21 cellular contexts compared by ENCODE assay signal in the genomic region with DNA sequence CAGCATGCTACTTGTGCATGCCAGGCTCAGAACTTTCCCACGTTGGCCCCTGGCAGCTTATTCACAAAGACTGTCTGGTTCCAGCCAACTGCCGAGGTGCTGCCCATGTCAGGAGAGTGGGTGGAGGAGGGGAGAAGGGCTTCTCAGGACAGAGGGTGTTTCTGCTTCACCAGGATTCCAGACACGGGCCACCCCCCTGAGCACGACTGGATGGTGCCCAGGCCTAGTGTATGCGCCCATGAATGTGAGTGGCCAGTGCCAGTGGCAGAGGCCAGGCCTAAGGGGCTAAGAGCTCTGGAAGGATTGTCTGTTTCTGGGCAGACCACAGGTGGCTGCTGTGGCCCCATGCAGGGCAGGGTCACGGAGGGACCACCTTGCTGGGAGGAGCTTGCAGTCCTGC.
A peak's percentile ranks its signal among the peaks of the same experiment; 100 is the strongest.
DNase-seq lines count a peak whose midpoint lies in the region; ATAC-seq, FAIRE-seq and TF ChIP-seq lines count a peak whose summit lies in the region.
"Had no signal": no experiment of that assay in that cellular context is flagged by ENCODE, and none has a peak within 500 bp of the region (broad histone marks: within the 10 kb centered on the region; RNA-seq: fewer than 3 reads in every experiment).

No MANE protein-coding gene starts in this region.

- TF ChIP-seq RAD21 in HepG2 (CRISPR knock-in tag; IDR thresholded peaks at IDR 0.05) = no peak

- DNase-seq in Ammon's horn (ENCODE audit: low spot score) (peak; percentile 63), left ventricle myocardium superior (peak; percentile 63), putamen (ENCODE audit: low spot score) (peak; percentile 25), SJCRH30 (no peak), GDM1 (lab: John Stamatoyannopoulos, UW) (no peak), HepG2 (ENCODE audit: low spot score) (no peak)
- peak; percentile 36 for DNase-seq in activated CD8-positive, alpha-beta memory T cell treated with anti-CD3 and anti-CD28 coated beads, Interleukin-2, amount 50 U/mL, for 48 hours
- DNase-seq: AML-193; Calu3; CD4-positive, alpha-beta T cell; KBM-7; NCI-H1436 treated with DMSO at 0.1 percent for 48 hours; NCI-H226; NCI-H526 treated with DMSO at 0.1 percent for 48 hours; NK-92 treated with Interleukin-12 subunit alpha and Interleukin-12 subunit beta, amount 100 ng/mL, for 24 hours had no signal

- H3K27me3 ChIP-seq in SJCRH30 (peaks cover 9% of the 10 kb centered on the region; the same call in 1 of the 2 replicates), HepG2 (ENCODE audit: control insufficient read depth in 1 of 2, insufficient read depth in 2 of 2, low read length in 2 of 2) (peaks cover 4 to 30% of the 10 kb centered on the region in 2 experiments)

- FAIRE-seq in HepG2 (lab: Jason Lieb, UNC) = no peak
- FAIRE-seq: GM12878, GM18507, HTR-8/SVneo had no signal

- ATAC-seq in left ventricle myocardium superior (peak; percentile 86), HepG2 (no peak), HG03139 (IDR thresholded peaks at IDR 0.05; ENCODE audit: unreplicated experiment) (no peak)
- ATAC-seq: GM12878, HCT116 had no signal

- no peak overlapping the region for H3K9ac ChIP-seq in HepG2 (ENCODE audit: insufficient read depth, low read depth, low read length)

- H3K79me2 ChIP-seq in HepG2 (ENCODE audit: insufficient read depth, low read length) = no peaks in the 10 kb centered on the region

- TF ChIP-seq POLR2A in HepG2 (IDR thresholded peaks at IDR 0.05; ENCODE audit: insufficient read depth in 1 of 2, low read depth in 2 of 2, low read length in 2 of 2) = no peak

- H3K4me1 ChIP-seq in SJCRH30 (no peaks in the 10 kb centered on the region), HepG2 (ENCODE audit: insufficient read depth, low read length) (no peaks in the 10 kb centered on the region)

- H3K9me3 ChIP-seq in SJCRH30 (replicated peaks) = no peaks in the 10 kb centered on the region
- no peaks in the 10 kb centered on the region for H3K9me3 ChIP-seq in HepG2 (ENCODE audit: low read length)

- H3K4me3 ChIP-seq in SJCRH30 = no peak overlapping the region
- H3K4me3 ChIP-seq in HepG2 (replicated peaks in 1 of 3; ENCODE audit: insufficient read depth in 1 of 3, low read depth in 2 of 3, low read length in 3 of 3) = no peak overlapping the region
- H3K4me3 ChIP-seq: GM12878 had no signal

- no peak overlapping the region for H3K4me2 ChIP-seq in HepG2 (ENCODE audit: low read depth, low read length)

- TF ChIP-seq EP300 in HepG2 (IDR thresholded peaks at IDR 0.05; ENCODE audit: low read depth in 2 of 2, low read length in 2 of 2) (no peak), HepG2 (CRISPR knock-in tag; IDR thresholded peaks at IDR 0.05; ENCODE audit: borderline replicate concordance) (no peak)

- POLR2A ChIA-PET in HepG2 (lab: Yijun Ruan, JAX) = no interaction called here

- H3K36me3 ChIP-seq in SJCRH30 = no peaks in the 10 kb centered on the region
- no peaks in the 10 kb centered on the region for H3K36me3 ChIP-seq in HepG2 (replicated peaks in 1 of 2; ENCODE audit: control insufficient read depth in 1 of 2, insufficient read depth in 2 of 2, low read length in 2 of 2)

- H4K20me1 ChIP-seq in HepG2 (ENCODE audit: insufficient read depth, low read length) = no peaks in the 10 kb centered on the region

- no peak overlapping the region for H3K27ac ChIP-seq in SJCRH30
- no peak overlapping the region for H3K27ac ChIP-seq in HepG2 (ENCODE audit: extremely low read length, insufficient read depth, low read length)
- H3K27ac ChIP-seq: RWPE1 had no signal

- intact Hi-C loops in left ventricle myocardium superior (cut with micrococcal nuclease) = no loop called here
- intact Hi-C loops in HepG2 (cut with micrococcal nuclease; ENCODE audit: unreplicated experiment) = no loop called here

- TF ChIP-seq CTCF in HepG2 (CRISPR knock-in tag; IDR thresholded peaks at IDR 0.05) = no peak

- BruUV-seq in HepG2 (replicated peaks; lab: Mats Ljungman, UMichigan) = no TSS peak

- H2AFZ ChIP-seq in HepG2 (ENCODE audit: low read length) = no peak overlapping the region

- CTCF ChIA-PET in HepG2 (lab: Yijun Ruan, JAX; ENCODE audit: low intra/inter-chr PET ratio, low total read pairs) = no interaction called here

- in situ Hi-C loops in HepG2 (cut with HindIII; ENCODE audit: extremely low pct_ligation_motif_present, low pct_unique_long_range_greater_than_20kb) = no loop called here

- WGBS in HepG2 (ENCODE audit: low lambda C conversion rate) = 41% methylated on average over 4 of the region's 6 CpGs

TF ChIP-seq in HepG2, 621 proteins besides CTCF, POLR2A, EP300 and RAD21:
- no peak for TF ChIP-seq TRIM24 (CRISPR knock-in tag; IDR thresholded peaks at IDR 0.05)

Comparison
In these comparisons a context has a peak if more than half of its experiments do, and no peak if none do; other contexts are left out.
1. DNase-seq: peak in Ammon's horn (single experiment), activated CD8-positive, alpha-beta memory T cell treated with anti-CD3 and anti-CD28 coated beads, Interleukin-2, amount 50 U/mL, for 48 hours (single experiment), left ventricle myocardium superior (single experiment) and putamen (single experiment); none in SJCRH30 (0 of 2), GDM1 (single experiment) and HepG2 (single experiment).